Comparison of ENCODE assay signal across 9 cellular contexts in the genomic region with DNA sequence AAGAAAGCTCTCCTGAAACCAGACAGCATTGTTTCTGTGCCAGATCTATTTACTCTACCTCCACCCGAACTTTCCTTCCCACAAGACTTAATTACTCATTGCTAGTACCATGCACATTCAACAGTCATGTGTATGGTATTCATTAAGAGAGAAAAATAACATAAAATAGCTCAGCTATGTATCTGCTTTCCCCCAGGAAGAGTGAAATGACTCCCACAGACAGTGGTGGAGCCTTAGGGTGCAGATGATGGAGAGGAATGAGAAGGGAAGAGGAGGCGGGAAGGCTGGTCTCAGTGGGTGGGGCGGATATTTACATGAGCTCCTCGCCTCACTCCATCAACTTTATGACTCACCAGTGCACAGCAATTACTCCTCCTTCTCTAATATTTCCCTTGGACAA.
DNase-seq lines count a peak whose midpoint lies in the region; FAIRE-seq and TF ChIP-seq lines count a peak whose summit lies in the region.
"Had no signal": no experiment of that assay in that cellular context is flagged by ENCODE, and none has a peak within 500 bp of the region (broad histone marks: within the 10 kb centered on the region; RNA-seq: fewer than 3 reads in every experiment).

No MANE protein-coding gene starts in this region.

- DNase-seq in EH (ENCODE audit: low read depth), result peak; percentile 99
- DNase-seq in NCI-H226, result peak; percentile 99
- DNase-seq in renal cortical epithelial cell (ENCODE audit: low read depth), result peak; percentile 90
- DNase-seq in activated CD8-positive, alpha-beta memory T cell treated with anti-CD3 and anti-CD28 coated beads, Interleukin-2, amount 50 U/mL, for 4 hours, result no peak
- DNase-seq in NOMO-1 (lab: John Stamatoyannopoulos, UW; ENCODE audit: unreplicated experiment in 2 of 2), result no peak
- DNase-seq in activated naive CD4-positive, alpha-beta T cell treated with anti-CD3 and anti-CD28 coated beads, Interleukin-2, amount 10 ng/mL, durations not matched to agents 7 days and 5 days, result no peak
- DNase-seq in esophagus squamous epithelium (lab: John Stamatoyannopoulos, UW), result no peak

- H3K36me3 ChIP-seq in esophagus squamous epithelium, result no peaks in the 10 kb centered on the region
- H3K36me3 ChIP-seq: ascending aorta had no signal

- H3K36me3 Mint-ChIP-seq in activated naive CD4-positive, alpha-beta T cell treated with anti-CD3 and anti-CD28 coated beads, Interleukin-2, amount 10 ng/mL, durations not matched to agents 7 days and 5 days, result no peaks in the 10 kb centered on the region

- peak; percentile 92 for FAIRE-seq in endometrium (lab: Jason Lieb, UNC)

- intact Hi-C loops in esophagus squamous epithelium (cut with DNase I), result no loop called here

- peaks cover 1% of the 10 kb centered on the region for H3K9me3 Mint-ChIP-seq in activated naive CD4-positive, alpha-beta T cell treated with anti-CD3 and anti-CD28 coated beads, Interleukin-2, amount 10 ng/mL, durations not matched to agents 7 days and 5 days

- peaks cover 0 to 3% (median 0%) of the 10 kb centered on the region in 4 donors for H3K27me3 ChIP-seq in esophagus squamous epithelium
- H3K27me3 ChIP-seq: ascending aorta had no signal

- H3K4me3 ChIP-seq in esophagus squamous epithelium, result no peak overlapping the region
- H3K4me3 ChIP-seq: ascending aorta had no signal

- H3K27ac Mint-ChIP-seq in activated naive CD4-positive, alpha-beta T cell treated with anti-CD3 and anti-CD28 coated beads, Interleukin-2, amount 10 ng/mL, durations not matched to agents 7 days and 5 days, result no peak overlapping the region

- no peak for TF ChIP-seq POLR2A in esophagus squamous epithelium (IDR thresholded peaks at IDR 0.05)

- no peak overlapping the region for H3K4me3 Mint-ChIP-seq in activated naive CD4-positive, alpha-beta T cell treated with anti-CD3 and anti-CD28 coated beads, Interleukin-2, amount 10 ng/mL, durations not matched to agents 7 days and 5 days

- no peaks in the 10 kb centered on the region for H3K4me1 Mint-ChIP-seq in activated naive CD4-positive, alpha-beta T cell treated with anti-CD3 and anti-CD28 coated beads, Interleukin-2, amount 10 ng/mL, durations not matched to agents 7 days and 5 days

- 39 to 48% methylated on average over 4 of the region's 4 CpGs for WGBS in esophagus squamous epithelium, 2 donors

- H3K27me3 Mint-ChIP-seq in activated naive CD4-positive, alpha-beta T cell treated with anti-CD3 and anti-CD28 coated beads, Interleukin-2, amount 10 ng/mL, durations not matched to agents 7 days and 5 days, result no peaks in the 10 kb centered on the region

- H3K4me1 ChIP-seq in esophagus squamous epithelium, result peaks cover 0 to 6% (median 0%) of the 10 kb centered on the region in 3 donors
- H3K4me1 ChIP-seq: ascending aorta had no signal

- TF ChIP-seq CTCF in esophagus squamous epithelium (IDR thresholded peaks at IDR 0.05), result no peak

- H3K9me3 ChIP-seq in esophagus squamous epithelium, result peaks cover 0 to 3% (median 0%) of the 10 kb centered on the region in 3 donors
- H3K9me3 ChIP-seq: ascending aorta had no signal

- H3K27ac ChIP-seq in esophagus squamous epithelium, result peak overlapping the region in 1 of 4 donors; percentile 20
- H3K27ac ChIP-seq: ascending aorta had no signal

- CTCF ChIA-PET in activated naive CD4-positive, alpha-beta T cell treated with anti-CD3 and anti-CD28 coated beads, Interleukin-2, amount 10 ng/mL, durations not matched to agents 7 days and 5 days (lab: Charles Lee), result no interaction called here

Comparison
In these comparisons a context has a peak if more than half of its experiments do, and no peak if none do; other contexts are left out.
1. DNase-seq: peak in EH (single experiment), NCI-H226 (single experiment) and renal cortical epithelial cell (single experiment); none in activated CD8-positive, alpha-beta memory T cell treated with anti-CD3 and anti-CD28 coated beads, Interleukin-2, amount 50 U/mL, for 4 hours (single experiment), NOMO-1 (0 of 2), activated naive CD4-positive, alpha-beta T cell treated with anti-CD3 and anti-CD28 coated beads, Interleukin-2, amount 10 ng/mL, durations not matched to agents 7 days and 5 days (single experiment) and esophagus squamous epithelium (single experiment).